In genomic region chr11:94117871-94118270, GRCh38 we compare ENCODE assay signal across 19 cellular contexts.
"Had no signal": no experiment of that assay in that cellular context is flagged by ENCODE, and none has a peak within 500 bp of the region (broad histone marks: within the 10 kb centered on the region; RNA-seq: fewer than 3 reads in every experiment).

No MANE protein-coding gene starts in this region.

- H3K4me1 ChIP-seq: psoas muscle, suprapubic skin had no signal

- FAIRE-seq: endometrium had no signal

- H3K27ac ChIP-seq: ascending aorta, cardiac muscle cell, dorsolateral prefrontal cortex, esophagus squamous epithelium, gastroesophageal sphincter, heart right ventricle, psoas muscle, right lobe of liver, suprapubic skin had no signal

- H3K4me2 ChIP-seq: smooth muscle cell had no signal

- H3K9me3 ChIP-seq: ascending aorta, esophagus squamous epithelium, gastroesophageal sphincter, heart right ventricle, psoas muscle, right lobe of liver, suprapubic skin had no signal

- H3K4me3 ChIP-seq: ascending aorta, cardiac muscle cell, dorsolateral prefrontal cortex, esophagus squamous epithelium, gastroesophageal sphincter, heart right ventricle, psoas muscle, right lobe of liver, smooth muscle cell, suprapubic skin had no signal

- DNase-seq: activated CD4-positive, alpha-beta T cell treated with anti-CD3 and anti-CD28 coated beads, Interleukin-2, amount 50 U/mL, for 1 hour; activated naive CD4-positive, alpha-beta T cell treated with Interleukin-2 at 50 U/mL for 16 hours; activated naive CD8-positive, alpha-beta T cell treated with anti-CD3 and anti-CD28 coated beads, Interleukin-2, amount 50 U/mL, for 24 hours; activated T-cell treated with anti-CD3 and anti-CD28 coated beads for 4 hours; dorsolateral prefrontal cortex; esophagus squamous epithelium; heart right ventricle; left colon; psoas muscle; right lobe of liver; T-cell; T-helper 9 cell; trophoblast cell had no signal

- ATAC-seq: activated naive CD8-positive, alpha-beta T cell treated with anti-CD3 and anti-CD28 coated beads, Interleukin-2, amount 50 U/mL, for 24 hours; gastroesophageal sphincter; heart right ventricle; left colon; psoas muscle; T-cell had no signal

- H3K27me3 ChIP-seq: ascending aorta, cardiac muscle cell, dorsolateral prefrontal cortex, esophagus squamous epithelium, gastroesophageal sphincter, heart right ventricle, right lobe of liver, suprapubic skin had no signal

- H3K36me3 ChIP-seq: ascending aorta, cardiac muscle cell, esophagus squamous epithelium, gastroesophageal sphincter, heart right ventricle, right lobe of liver, suprapubic skin had no signal
